8 cellular contexts compared by ENCODE assay signal in the genomic region with DNA sequence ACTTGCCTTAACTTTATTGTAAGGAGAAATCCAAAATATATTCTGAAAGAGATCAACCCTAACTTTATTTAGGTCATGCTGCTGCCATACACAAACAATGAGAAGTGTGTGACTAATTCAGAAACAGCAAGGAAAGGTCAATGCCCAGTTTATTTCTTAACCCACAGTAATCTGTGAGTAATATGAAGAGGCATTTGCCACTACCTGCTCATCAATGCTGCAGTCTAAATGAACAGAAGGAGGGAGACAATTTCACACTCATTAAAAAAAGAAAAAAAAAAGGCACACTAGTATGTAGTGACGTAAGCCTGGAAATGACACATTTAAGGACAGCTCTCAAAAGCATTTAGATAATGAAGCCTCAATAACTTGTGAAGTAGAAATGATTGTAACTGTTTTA.
A peak's percentile ranks its signal among the peaks of the same experiment; 100 is the strongest.
DNase-seq lines count a peak whose midpoint lies in the region; ATAC-seq and TF ChIP-seq lines count a peak whose summit lies in the region.

No MANE protein-coding gene starts in this region.

- H3K27ac ChIP-seq in HCT116 (ENCODE audit: low read depth, low read length) (peak overlapping the region; percentile 3; the same call in 1 of the 2 replicates), mesenchymal stem cell (ENCODE audit: low read length, poor library complexity, severe bottlenecking) (peak overlapping the region; percentile 85), tibial artery (no peak overlapping the region), vagina (no peak overlapping the region)

- DNase-seq in Calu3 (peak; percentile 7), HCT116 (ENCODE audit: low read depth, low spot score) (peak; percentile 75), mesenchymal stem cell (peak; percentile 83), tibial artery (no peak), vagina (ENCODE audit: extremely low spot score in 2 of 2) (no peak)

- H4K91ac ChIP-seq in mesenchymal stem cell (ENCODE audit: low read length): no peak overlapping the region

- no peak overlapping the region for H4K8ac ChIP-seq in mesenchymal stem cell (ENCODE audit: low read length)

- H3K36me3 ChIP-seq in HCT116 (ENCODE audit: control insufficient read depth in 1 of 2, insufficient read depth in 2 of 2, low read length in 2 of 2) (no peaks in the 10 kb centered on the region), mesenchymal stem cell (ENCODE audit: control insufficient read depth in 1 of 2, insufficient read depth in 2 of 2, low read depth in 1 of 2, low read length in 2 of 2) (no peaks in the 10 kb centered on the region), tibial artery (no peaks in the 10 kb centered on the region), vagina (no peaks in the 10 kb centered on the region)

- H2BK120ac ChIP-seq in mesenchymal stem cell (ENCODE audit: low read depth, low read length): no peak overlapping the region

- H2BK5ac ChIP-seq in mesenchymal stem cell (ENCODE audit: low read depth, low read length, poor library complexity, severe bottlenecking): no peak overlapping the region

- H3K4ac ChIP-seq in mesenchymal stem cell (ENCODE audit: low read depth in 1 of 2, low read length in 2 of 2): no peak overlapping the region

- no peak for TF ChIP-seq POLR2A in HCT116 (IDR thresholded peaks at IDR 0.05; ENCODE audit: borderline replicate concordance, extremely low read depth, insufficient read depth, insufficient read length)
- no peak for TF ChIP-seq POLR2A in vagina (IDR thresholded peaks at IDR 0.05)

- no peak for TF ChIP-seq RAD21 in HCT116 (IDR thresholded peaks at IDR 0.05; ENCODE audit: low read depth)

- H3K4me3 Mint-ChIP-seq in Calu3 (ENCODE audit: low read depth, unreplicated experiment): no peak overlapping the region
- H3K4me3 Mint-ChIP-seq in activated naive CD8-positive, alpha-beta T cell: peak overlapping the region; percentile 17

- no peaks in the 10 kb centered on the region for H3K79me2 ChIP-seq in HCT116 (ENCODE audit: insufficient read depth, low read length)

- H2BK15ac ChIP-seq in mesenchymal stem cell (ENCODE audit: low read depth, poor library complexity, severe bottlenecking): no peak overlapping the region

- no peaks in the 10 kb centered on the region for H3K36me3 Mint-ChIP-seq in Calu3 (ENCODE audit: insufficient read depth, unreplicated experiment)
- peaks cover 8% of the 10 kb centered on the region for H3K36me3 Mint-ChIP-seq in activated naive CD8-positive, alpha-beta T cell

- no peaks in the 10 kb centered on the region for H3K27me3 Mint-ChIP-seq in Calu3 (ENCODE audit: unreplicated experiment)
- no peaks in the 10 kb centered on the region for H3K27me3 Mint-ChIP-seq in activated naive CD8-positive, alpha-beta T cell

- RAD21 ChIA-PET in HCT116 (lab: Charles Lee; ENCODE audit: low non-redundant PET in 1 of 2, low total read pairs in 2 of 2, uncharacterized antibody in 2 of 2, unreplicated experiment in 2 of 2): no interaction called here

- H3K9me2 ChIP-seq in HCT116 (ENCODE audit: insufficient read depth): no peaks in the 10 kb centered on the region

- H2AFZ ChIP-seq in HCT116 (ENCODE audit: low read depth, low read length, poor library complexity, severe bottlenecking) (peak overlapping the region; percentile 20), mesenchymal stem cell (ENCODE audit: low read depth, low read length) (no peak overlapping the region)

- POLR2A ChIA-PET in HCT116 (lab: Charles Lee): no interaction called here

- H3K9me3 ChIP-seq in HCT116 (ENCODE audit: control insufficient read depth in 1 of 2, insufficient read depth in 1 of 2, low read depth in 1 of 2, low read length in 2 of 2): no peaks in the 10 kb centered on the region
- H3K9me3 ChIP-seq in mesenchymal stem cell (ENCODE audit: control insufficient read depth, low read length): no peaks in the 10 kb centered on the region
- H3K9me3 ChIP-seq in tibial artery: no peaks in the 10 kb centered on the region
- no peaks in the 10 kb centered on the region for H3K9me3 ChIP-seq in vagina

- H3K14ac ChIP-seq in mesenchymal stem cell (ENCODE audit: low read length in 2 of 2): no peak overlapping the region

- ATAC-seq in HCT116 (peak; percentile 81), GM21515 (IDR thresholded peaks at IDR 0.05; ENCODE audit: unreplicated experiment) (no peak), GM21526 (IDR thresholded peaks at IDR 0.05; ENCODE audit: low FRiP score, unreplicated experiment) (no peak)

- CTCF ChIA-PET in Calu3 (lab: Charles Lee): no interaction called here
- CTCF ChIA-PET in HCT116 (lab: Charles Lee): no interaction called here

- no peak overlapping the region for H3K27ac Mint-ChIP-seq in Calu3 (ENCODE audit: unreplicated experiment)
- H3K27ac Mint-ChIP-seq in activated naive CD8-positive, alpha-beta T cell: peak overlapping the region; percentile 36

- intact Hi-C loops in Calu3 (cut with micrococcal nuclease; ENCODE audit: unreplicated experiment): loop anchor here (5.0 to 10.0 kb wide), 2 partner anchors 407 to 465 kb away; no protein-coding TSS in a partner anchor
- intact Hi-C loops in HCT116 (cut with micrococcal nuclease): no loop called here
- intact Hi-C loops in tibial artery (cut with DNase I; ENCODE audit: low total_unique reads): no loop called here
- intact Hi-C loops in vagina (cut with DNase I): no loop called here

- WGBS in mesenchymal stem cell: no CpG with 5 or more reads among the region's 1 CpG

- no TSS peak for BruUV-seq in Calu3 (replicated peaks; lab: Mats Ljungman, UMichigan)
- BruUV-seq in HCT116 (replicated peaks; lab: Mats Ljungman, UMichigan): no TSS peak

- peaks cover 3% of the 10 kb centered on the region for H3K9me3 Mint-ChIP-seq in Calu3 (ENCODE audit: low read depth, unreplicated experiment)
- no peaks in the 10 kb centered on the region for H3K9me3 Mint-ChIP-seq in activated naive CD8-positive, alpha-beta T cell (ENCODE audit: low read depth)

- H3K79me1 ChIP-seq in mesenchymal stem cell (replicated peaks; ENCODE audit: low read length, poor library complexity, severe bottlenecking): peaks cover 5% of the 10 kb centered on the region

- H3K4me3 ChIP-seq in HCT116 (replicated peaks in 1 of 2; ENCODE audit: low read depth in 1 of 2, low read length in 2 of 2): peak overlapping the region in 1 of 2 experiments; percentile 22; a peak in 1 of 4 replicates
- H3K4me3 ChIP-seq in mesenchymal stem cell (ENCODE audit: insufficient read depth in 1 of 2, low read depth in 1 of 2, low read length in 2 of 2): no peak overlapping the region
- H3K4me3 ChIP-seq in tibial artery: no peak overlapping the region
- no peak overlapping the region for H3K4me3 ChIP-seq in vagina

- no peaks in the 10 kb centered on the region for H4K20me1 ChIP-seq in HCT116 (ENCODE audit: insufficient read depth)

- no peak overlapping the region for H2BK12ac ChIP-seq in mesenchymal stem cell (ENCODE audit: low read length in 2 of 2)

- no peak overlapping the region for H3K23ac ChIP-seq in mesenchymal stem cell (ENCODE audit: low read length in 2 of 2)

- TF ChIP-seq CTCF in Calu3 (IDR thresholded peaks at IDR 0.05; ENCODE audit: unreplicated experiment) (no peak), HCT116 (IDR thresholded peaks at IDR 0.05 in 2 of 3, conservative IDR thresholded peaks at IDR 0.05 in 1 of 3; ENCODE audit: borderline replicate concordance in 1 of 3, insufficient read depth in 1 of 3, low read depth in 2 of 3, low read length in 2 of 3) (no peak), tibial artery (IDR thresholded peaks at IDR 0.05) (no peak), vagina (IDR thresholded peaks at IDR 0.05) (no peak)

- peaks cover 18 to 31% of the 10 kb centered on the region in 2 experiments for H3K4me1 ChIP-seq in HCT116 (ENCODE audit: control insufficient read depth in 1 of 2, insufficient read depth in 2 of 2, low read length in 2 of 2)
- peaks cover 29% of the 10 kb centered on the region for H3K4me1 ChIP-seq in mesenchymal stem cell (ENCODE audit: control insufficient read depth, insufficient read depth, low read depth, low read length)
- peaks cover 0 to 22% (median 0%) of the 10 kb centered on the region in 4 donors for H3K4me1 ChIP-seq in tibial artery
- no peaks in the 10 kb centered on the region for H3K4me1 ChIP-seq in vagina

- H3K4me1 Mint-ChIP-seq in Calu3 (ENCODE audit: low read depth, unreplicated experiment): peaks cover 22% of the 10 kb centered on the region
- peaks cover 76% of the 10 kb centered on the region for H3K4me1 Mint-ChIP-seq in activated naive CD8-positive, alpha-beta T cell (ENCODE audit: low read depth)

- no peak overlapping the region for H3K18ac ChIP-seq in mesenchymal stem cell (ENCODE audit: low read depth in 1 of 2, low read length in 2 of 2)

- peak overlapping the region; percentile 22; the same call in 1 of the 2 replicates for H3K9ac ChIP-seq in HCT116 (ENCODE audit: low read length)
- H3K9ac ChIP-seq in mesenchymal stem cell (ENCODE audit: low read length): no peak overlapping the region

- H2AK5ac ChIP-seq in mesenchymal stem cell (ENCODE audit: low read length, severe bottlenecking): no peak overlapping the region

- H3K27me3 ChIP-seq in HCT116 (ENCODE audit: insufficient read depth, low read length) (no peaks in the 10 kb centered on the region), mesenchymal stem cell (ENCODE audit: control insufficient read depth in 1 of 2, insufficient read depth in 1 of 2, low read length in 2 of 2) (no peaks in the 10 kb centered on the region), tibial artery (no peaks in the 10 kb centered on the region), vagina (no peaks in the 10 kb centered on the region)

- peak overlapping the region; percentile 63 for H3K4me2 ChIP-seq in HCT116 (ENCODE audit: low read length)
- no peak overlapping the region for H3K4me2 ChIP-seq in mesenchymal stem cell (ENCODE audit: low read length, poor library complexity, severe bottlenecking)

TF ChIP-seq in HCT116, 20 proteins besides CTCF, POLR2A, EP300 and RAD21:
- peak; percentile 70 for TF ChIP-seq SP1 (IDR thresholded peaks at IDR 0.05; ENCODE audit: low read depth)
- TF ChIP-seq SRF (IDR thresholded peaks at IDR 0.05; ENCODE audit: low read depth): 0 out of 2 replicates have a peak, but pooled peaks have one; percentile 24
- TF ChIP-seq POLR2AphosphoS5 (IDR thresholded peaks at IDR 0.05; ENCODE audit: low read depth, low read length): no peak
- TF ChIP-seq, protein P1, sequence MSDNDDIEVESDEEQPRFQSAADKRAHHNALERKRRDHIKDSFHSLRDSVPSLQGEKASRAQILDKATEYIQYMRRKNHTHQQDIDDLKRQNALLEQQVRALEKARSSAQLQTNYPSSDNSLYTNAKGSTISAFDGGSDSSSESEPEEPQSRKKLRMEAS (IDR thresholded peaks at IDR 0.05): peak; percentile 46; the same call in 1 of the 2 replicates
- TF ChIP-seq EZH2phosphoT487 (IDR thresholded peaks at IDR 0.05; ENCODE audit: borderline replicate concordance): no peak
- peak; percentile 86 for TF ChIP-seq FOSL1 (IDR thresholded peaks at IDR 0.05; ENCODE audit: low read depth)
- TF ChIP-seq CEBPB (IDR thresholded peaks at IDR 0.05; ENCODE audit: low read depth): peak; percentile 75
- TF ChIP-seq JUND (IDR thresholded peaks at IDR 0.05): peak; percentile 58
- peak; percentile 47; the same call in 1 of the 2 replicates for TF ChIP-seq CBX3 (IDR thresholded peaks at IDR 0.05; ENCODE audit: low read depth)
- no peak for TF ChIP-seq ZFX (IDR thresholded peaks at IDR 0.05)
- TF ChIP-seq SIN3A (IDR thresholded peaks at IDR 0.05; ENCODE audit: low read depth): peak; percentile 57; the same call in 1 of the 2 replicates
TF ChIP-seq in HCT116: peak in this region for 8.

Comparison
In these comparisons a context has a peak if more than half of its experiments do, and no peak if none do; other contexts are left out.
1. DNase-seq: peak in Calu3 (single experiment), HCT116 (single experiment) and mesenchymal stem cell (single experiment); none in tibial artery (0 of 2) and vagina (0 of 2).
2. H3K27ac ChIP-seq: peak in HCT116 (single experiment) and mesenchymal stem cell (single experiment); none in tibial artery (0 of 2) and vagina (single experiment).